ENCODE assay signal across 7 cellular contexts in genomic region chr2:199704358-199705238, GRCh38.
A peak's percentile ranks its signal among the peaks of the same experiment; 100 is the strongest.
DNase-seq lines count a peak whose midpoint lies in the region; ATAC-seq and TF ChIP-seq lines count a peak whose summit lies in the region.

No MANE protein-coding gene starts in this region.

- H3K9me3 Mint-ChIP-seq in activated CD4-positive, alpha-beta memory T cell treated with anti-CD3 and anti-CD28 coated beads, Interleukin-2, amount 10 ng/mL, durations not matched to agents 7 days and 5 days = no peaks in the 10 kb centered on the region

- CTCF ChIA-PET in activated CD4-positive, alpha-beta memory T cell treated with anti-CD3 and anti-CD28 coated beads, Interleukin-2, amount 10 ng/mL, durations not matched to agents 7 days and 5 days (lab: Charles Lee) = interaction anchor here (1.0 to 4.2 kb wide), 9 partner anchors 9 to 236 kb away, joined by 3 to 29 read pairs (median 3); no protein-coding TSS in a partner anchor

- WGBS in upper lobe of left lung, 2 donors = 59 to 86% methylated on average over 1 of the region's 1 CpG

- no peaks in the 10 kb centered on the region for H3K27me3 ChIP-seq in upper lobe of left lung

- no peak overlapping the region for H3K27ac ChIP-seq in upper lobe of left lung

- peak in 5 of 6 experiments; percentile 33 to 69 (median 54) for TF ChIP-seq CTCF in upper lobe of left lung (IDR thresholded peaks at IDR 0.05)

- peaks cover 0 to 8% (median 3%) of the 10 kb centered on the region in 4 donors for H3K9me3 ChIP-seq in upper lobe of left lung

- no peak overlapping the region for H3K4me3 Mint-ChIP-seq in activated CD4-positive, alpha-beta memory T cell treated with anti-CD3 and anti-CD28 coated beads, Interleukin-2, amount 10 ng/mL, durations not matched to agents 7 days and 5 days

- no peak overlapping the region for H3K27ac Mint-ChIP-seq in activated CD4-positive, alpha-beta memory T cell treated with anti-CD3 and anti-CD28 coated beads, Interleukin-2, amount 10 ng/mL, durations not matched to agents 7 days and 5 days

- no peaks in the 10 kb centered on the region for H3K36me3 Mint-ChIP-seq in activated CD4-positive, alpha-beta memory T cell treated with anti-CD3 and anti-CD28 coated beads, Interleukin-2, amount 10 ng/mL, durations not matched to agents 7 days and 5 days (ENCODE audit: low read depth)

- POLR2A ChIA-PET in activated CD4-positive, alpha-beta memory T cell treated with anti-CD3 and anti-CD28 coated beads, Interleukin-2, amount 10 ng/mL, durations not matched to agents 7 days and 5 days (lab: Charles Lee) = no interaction called here

- H3K4me3 ChIP-seq in upper lobe of left lung = no peak overlapping the region

- TF ChIP-seq POLR2A in upper lobe of left lung (IDR thresholded peaks at IDR 0.05) = no peak

- ATAC-seq in GM21390 (IDR thresholded peaks at IDR 0.05; ENCODE audit: unreplicated experiment) (peak; percentile 72), upper lobe of left lung (ENCODE audit: low FRiP score in 2 of 2) (peak; percentile 74 to 77), GM19035 (IDR thresholded peaks at IDR 0.05; ENCODE audit: unreplicated experiment) (no peak)

- DNase-seq in DMS114 treated with DMSO at 0.1 percent for 48 hours (lab: John Stamatoyannopoulos, UW; ENCODE audit: unreplicated experiment) (peak; percentile 69), NCI-H1694 treated with DMSO at 0.1 percent for 48 hours (lab: John Stamatoyannopoulos, UW) (peak; percentile 66), iPS DF 19.7 (ENCODE audit: low read depth, low spot score) (peak; percentile 20), upper lobe of left lung (no peak)
- peak; percentile 18 for DNase-seq in activated CD4-positive, alpha-beta memory T cell treated with anti-CD3 and anti-CD28 coated beads, Interleukin-2, amount 10 ng/mL, durations not matched to agents 7 days and 5 days

- peaks cover 8% of the 10 kb centered on the region for H3K27me3 Mint-ChIP-seq in activated CD4-positive, alpha-beta memory T cell treated with anti-CD3 and anti-CD28 coated beads, Interleukin-2, amount 10 ng/mL, durations not matched to agents 7 days and 5 days

- TF ChIP-seq EP300 in upper lobe of left lung (IDR thresholded peaks at IDR 0.05) = no peak

- H3K36me3 ChIP-seq in upper lobe of left lung = no peaks in the 10 kb centered on the region

- peaks cover 9% of the 10 kb centered on the region for H3K4me1 Mint-ChIP-seq in activated CD4-positive, alpha-beta memory T cell treated with anti-CD3 and anti-CD28 coated beads, Interleukin-2, amount 10 ng/mL, durations not matched to agents 7 days and 5 days

- H3K4me1 ChIP-seq in upper lobe of left lung = no peaks in the 10 kb centered on the region

Comparison
In these comparisons a context has a peak if more than half of its experiments do, and no peak if none do; other contexts are left out.
1. DNase-seq: peak in DMS114 treated with DMSO at 0.1 percent for 48 hours (single experiment), NCI-H1694 treated with DMSO at 0.1 percent for 48 hours (single experiment), activated CD4-positive, alpha-beta memory T cell treated with anti-CD3 and anti-CD28 coated beads, Interleukin-2, amount 10 ng/mL, durations not matched to agents 7 days and 5 days (single experiment) and iPS DF 19.7 (single experiment); none in upper lobe of left lung (0 of 2).